2 cellular contexts compared by ENCODE assay signal in genomic region chr16:89678258-89678657, GRCh38.
A peak's percentile ranks its signal among the peaks of the same experiment; 100 is the strongest.
TF ChIP-seq lines count a peak whose summit lies in the region.

No MANE protein-coding gene starts in this region.

TF ChIP-seq in HepG2, 621 proteins besides CTCF, POLR2A, EP300 and RAD21 (continues in another document):
- TF ChIP-seq NFATC3 (CRISPR knock-in tag; IDR thresholded peaks at IDR 0.05) (no peak), ZFP36 (IDR thresholded peaks at IDR 0.05; ENCODE audit: borderline replicate concordance, low read depth, low read length, partially characterized antibody) (peak; percentile 92), ZNF724P (CRISPR knock-in tag; IDR thresholded peaks at IDR 0.05; ENCODE audit: borderline replicate concordance) (peak; percentile 83)
- TF ChIP-seq, protein P1, sequence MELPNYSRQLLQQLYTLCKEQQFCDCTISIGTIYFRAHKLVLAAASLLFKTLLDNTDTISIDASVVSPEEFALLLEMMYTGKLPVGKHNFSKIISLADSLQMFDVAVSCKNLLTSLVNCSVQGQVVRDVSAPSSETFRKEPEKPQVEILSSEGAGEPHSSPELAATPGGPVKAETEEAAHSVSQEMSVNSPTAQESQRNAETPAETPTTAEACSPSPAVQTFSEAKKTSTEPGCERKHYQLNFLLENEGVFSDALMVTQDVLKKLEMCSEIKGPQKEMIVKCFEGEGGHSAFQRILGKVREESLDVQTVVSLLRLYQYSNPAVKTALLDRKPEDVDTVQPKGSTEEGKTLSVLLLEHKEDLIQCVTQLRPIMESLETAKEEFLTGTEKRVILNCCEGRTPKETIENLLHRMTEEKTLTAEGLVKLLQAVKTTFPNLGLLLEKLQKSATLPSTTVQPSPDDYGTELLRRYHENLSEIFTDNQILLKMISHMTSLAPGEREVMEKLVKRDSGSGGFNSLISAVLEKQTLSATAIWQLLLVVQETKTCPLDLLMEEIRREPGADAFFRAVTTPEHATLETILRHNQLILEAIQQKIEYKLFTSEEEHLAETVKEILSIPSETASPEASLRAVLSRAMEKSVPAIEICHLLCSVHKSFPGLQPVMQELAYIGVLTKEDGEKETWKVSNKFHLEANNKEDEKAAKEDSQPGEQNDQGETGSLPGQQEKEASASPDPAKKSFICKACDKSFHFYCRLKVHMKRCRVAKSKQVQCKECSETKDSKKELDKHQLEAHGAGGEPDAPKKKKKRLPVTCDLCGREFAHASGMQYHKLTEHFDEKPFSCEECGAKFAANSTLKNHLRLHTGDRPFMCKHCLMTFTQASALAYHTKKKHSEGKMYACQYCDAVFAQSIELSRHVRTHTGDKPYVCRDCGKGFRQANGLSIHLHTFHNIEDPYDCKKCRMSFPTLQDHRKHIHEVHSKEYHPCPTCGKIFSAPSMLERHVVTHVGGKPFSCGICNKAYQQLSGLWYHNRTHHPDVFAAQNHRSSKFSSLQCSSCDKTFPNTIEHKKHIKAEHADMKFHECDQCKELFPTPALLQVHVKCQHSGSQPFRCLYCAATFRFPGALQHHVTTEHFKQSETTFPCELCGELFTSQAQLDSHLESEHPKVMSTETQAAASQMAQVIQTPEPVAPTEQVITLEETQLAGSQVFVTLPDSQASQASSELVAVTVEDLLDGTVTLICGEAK (IDR thresholded peaks at IDR 0.05): 0 out of 2 replicates have a peak, but pooled peaks have one; percentile 12
- TF ChIP-seq, protein P1 (CRISPR knock-in tag; IDR thresholded peaks at IDR 0.05): no peak
- TF ChIP-seq, protein P2, sequence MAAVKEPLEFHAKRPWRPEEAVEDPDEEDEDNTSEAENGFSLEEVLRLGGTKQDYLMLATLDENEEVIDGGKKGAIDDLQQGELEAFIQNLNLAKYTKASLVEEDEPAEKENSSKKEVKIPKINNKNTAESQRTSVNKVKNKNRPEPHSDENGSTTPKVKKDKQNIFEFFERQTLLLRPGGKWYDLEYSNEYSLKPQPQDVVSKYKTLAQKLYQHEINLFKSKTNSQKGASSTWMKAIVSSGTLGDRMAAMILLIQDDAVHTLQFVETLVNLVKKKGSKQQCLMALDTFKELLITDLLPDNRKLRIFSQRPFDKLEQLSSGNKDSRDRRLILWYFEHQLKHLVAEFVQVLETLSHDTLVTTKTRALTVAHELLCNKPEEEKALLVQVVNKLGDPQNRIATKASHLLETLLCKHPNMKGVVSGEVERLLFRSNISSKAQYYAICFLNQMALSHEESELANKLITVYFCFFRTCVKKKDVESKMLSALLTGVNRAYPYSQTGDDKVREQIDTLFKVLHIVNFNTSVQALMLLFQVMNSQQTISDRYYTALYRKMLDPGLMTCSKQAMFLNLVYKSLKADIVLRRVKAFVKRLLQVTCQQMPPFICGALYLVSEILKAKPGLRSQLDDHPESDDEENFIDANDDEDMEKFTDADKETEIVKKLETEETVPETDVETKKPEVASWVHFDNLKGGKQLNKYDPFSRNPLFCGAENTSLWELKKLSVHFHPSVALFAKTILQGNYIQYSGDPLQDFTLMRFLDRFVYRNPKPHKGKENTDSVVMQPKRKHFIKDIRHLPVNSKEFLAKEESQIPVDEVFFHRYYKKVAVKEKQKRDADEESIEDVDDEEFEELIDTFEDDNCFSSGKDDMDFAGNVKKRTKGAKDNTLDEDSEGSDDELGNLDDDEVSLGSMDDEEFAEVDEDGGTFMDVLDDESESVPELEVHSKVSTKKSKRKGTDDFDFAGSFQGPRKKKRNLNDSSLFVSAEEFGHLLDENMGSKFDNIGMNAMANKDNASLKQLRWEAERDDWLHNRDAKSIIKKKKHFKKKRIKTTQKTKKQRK (IDR thresholded peaks at IDR 0.05; ENCODE audit: low read length): peak; percentile 43; the same call in 1 of the 2 replicates

TF ChIP-seq in HEK293T, 16 proteins besides CTCF, POLR2A, EP300 and RAD21:
- TF ChIP-seq ZNF384 (IDR thresholded peaks at IDR 0.05) (peak; percentile 80), HDGF (IDR thresholded peaks at IDR 0.05; ENCODE audit: borderline replicate concordance) (no peak)
